ENCODE assay signal across 8 cellular contexts in genomic region chr1:173475564-173476196, GRCh38. TPM values are rescaled to one million over a fixed set of nuclear protein-coding genes. Genes with fewer than 3 reads are reported as not detected.
DNase-seq lines count a peak whose midpoint lies in the region; ATAC-seq and TF ChIP-seq lines count a peak whose summit lies in the region.

No MANE protein-coding gene starts in this region.

- peak overlapping the region; percentile 98 for H3K9ac ChIP-seq in DND-41 (ENCODE audit: low read depth, low read length)
- H3K9ac ChIP-seq in MM.1S (ENCODE audit: low read length), result no peak overlapping the region

- H4K20me1 ChIP-seq in DND-41 (ENCODE audit: insufficient read depth, low read length), result peaks cover 7% of the 10 kb centered on the region
- no peaks in the 10 kb centered on the region for H4K20me1 ChIP-seq in MM.1S (ENCODE audit: insufficient read depth, low read length)

- H3F3A ChIP-seq in MM.1S (ENCODE audit: insufficient read depth, low read length), result peaks cover 4% of the 10 kb centered on the region; the same call in 1 of the 2 replicates

- H3K79me2 ChIP-seq in DND-41 (ENCODE audit: insufficient read depth, low read length) (peaks cover 48% of the 10 kb centered on the region), MM.1S (ENCODE audit: low read length) (peaks cover 37% of the 10 kb centered on the region)

- H3K27ac ChIP-seq in DND-41 (ENCODE audit: low read length), result peak overlapping the region; percentile 95
- no peak overlapping the region for H3K27ac ChIP-seq in MM.1S (ENCODE audit: low read length)
- peak overlapping the region; percentile 89 to 90 for H3K27ac ChIP-seq in testis

- no peak for TF ChIP-seq CTCF in DND-41 (IDR thresholded peaks at IDR 0.05; ENCODE audit: borderline replicate concordance, extremely low read depth, low read length, poor library complexity, severe bottlenecking)
- TF ChIP-seq CTCF in MM.1S (IDR thresholded peaks at IDR 0.05; ENCODE audit: low read length), result no peak
- no peak for TF ChIP-seq CTCF in astrocyte of the spinal cord (IDR thresholded peaks at IDR 0.05; ENCODE audit: low read depth, low read length)
- no peak for TF ChIP-seq CTCF in testis (IDR thresholded peaks at IDR 0.05)

- in situ Hi-C loops in astrocyte of the spinal cord (cut with HindIII; ENCODE audit: low sequenced_read_pairs), result no loop called here

- H3K36me3 ChIP-seq in DND-41 (ENCODE audit: insufficient read depth, low read length) (peaks cover 15% of the 10 kb centered on the region), MM.1S (replicated peaks; ENCODE audit: insufficient read depth, low read length) (no peaks in the 10 kb centered on the region), testis (ENCODE audit: low read depth, missing control alignments) (no peaks in the 10 kb centered on the region)

- H2AFZ ChIP-seq in DND-41 (ENCODE audit: low read depth, low read length) (peak overlapping the region; percentile 50; the same call in 1 of the 2 replicates), MM.1S (ENCODE audit: low read length) (peak overlapping the region; percentile 99; the same call in 1 of the 2 replicates)

- H3K27me3 ChIP-seq in DND-41 (ENCODE audit: insufficient read depth, low read length, poor library complexity) (no peaks in the 10 kb centered on the region), MM.1S (replicated peaks; ENCODE audit: insufficient read depth, low read length) (no peaks in the 10 kb centered on the region), testis (no peaks in the 10 kb centered on the region)

- no peak for ATAC-seq in DND-41 (ENCODE audit: insufficient read depth, low read depth)
- ATAC-seq in GM19395 (IDR thresholded peaks at IDR 0.05; ENCODE audit: unreplicated experiment), result no peak

- H3K9me3 ChIP-seq in DND-41 (ENCODE audit: insufficient read depth, low read length, severe bottlenecking), result peaks cover 6% of the 10 kb centered on the region
- no peaks in the 10 kb centered on the region for H3K9me3 ChIP-seq in MM.1S (replicated peaks; ENCODE audit: insufficient read depth, low read length)
- H3K9me3 ChIP-seq in testis, result no peaks in the 10 kb centered on the region

- H3K4me3 ChIP-seq in DND-41 (ENCODE audit: low read depth in 1 of 2, low read length in 2 of 2), result peak overlapping the region; percentile 54 to 93; a peak in 3 of 4 replicates
- peak overlapping the region; percentile 95 for H3K4me3 ChIP-seq in MM.1S (ENCODE audit: low read length)
- H3K4me3 ChIP-seq in astrocyte of the spinal cord (ENCODE audit: low read depth, low read length), result peak overlapping the region; percentile 63
- peak overlapping the region; percentile 60 to 89 for H3K4me3 ChIP-seq in testis

- no peak for DNase-seq in DND-41
- no peak for DNase-seq in MM.1S
- DNase-seq in astrocyte of the spinal cord (ENCODE audit: low read depth, low spot score), result peak; percentile 75
- peak; percentile 6 for DNase-seq in left kidney (ENCODE audit: low read depth, low spot score)
- DNase-seq in testis, result no peak
- no peak for DNase-seq in inferior parietal cortex (ENCODE audit: extremely low spot score)
- no peak for DNase-seq in D341Med (ENCODE audit: low spot score)

- H3K4me2 ChIP-seq in DND-41 (ENCODE audit: insufficient read depth, low read length) (peak overlapping the region; percentile 65), MM.1S (ENCODE audit: low read depth, low read length) (peak overlapping the region; percentile 81)

- no peak for TF ChIP-seq POLR2A in testis (IDR thresholded peaks at IDR 0.05)

- H3K9me2 ChIP-seq in MM.1S (replicated peaks; ENCODE audit: insufficient read depth, low read length), result no peaks in the 10 kb centered on the region

- H3K4me1 ChIP-seq in DND-41 (ENCODE audit: insufficient read depth, low read length) (peaks cover 42% of the 10 kb centered on the region), MM.1S (ENCODE audit: low read length) (peaks cover 24% of the 10 kb centered on the region), testis (peaks cover 35% of the 10 kb centered on the region)

- intact Hi-C loops in testis (cut with DNase I; ENCODE audit: low total_unique reads), result no loop called here

- 25 to 29% methylated on average over 5 of the region's 5 CpGs for WGBS in testis, 2 donors

RNA-seq across cellular contexts. Expression of gene PRDX6, which starts 1.5 kb away (rescaled TPM):
- total RNA-seq in testis, result 100 to 1,000 TPM; 376 to 458 TPM
- 385 TPM for polyA plus RNA-seq in testis (ENCODE audit: insufficient read depth, low read depth, low replicate concordance)

Comparison
In these comparisons a context has a peak if more than half of its experiments do, and no peak if none do; other contexts are left out.
1. DNase-seq: peak in astrocyte of the spinal cord (single experiment) and left kidney (single experiment); none in DND-41 (single experiment), MM.1S (single experiment), testis (single experiment), inferior parietal cortex (single experiment) and D341Med (single experiment).
2. Peak in every context shown above with its lines, with median percentiles within 50 percentile points of each other: H3K4me3 ChIP-seq.